In the genomic region with DNA sequence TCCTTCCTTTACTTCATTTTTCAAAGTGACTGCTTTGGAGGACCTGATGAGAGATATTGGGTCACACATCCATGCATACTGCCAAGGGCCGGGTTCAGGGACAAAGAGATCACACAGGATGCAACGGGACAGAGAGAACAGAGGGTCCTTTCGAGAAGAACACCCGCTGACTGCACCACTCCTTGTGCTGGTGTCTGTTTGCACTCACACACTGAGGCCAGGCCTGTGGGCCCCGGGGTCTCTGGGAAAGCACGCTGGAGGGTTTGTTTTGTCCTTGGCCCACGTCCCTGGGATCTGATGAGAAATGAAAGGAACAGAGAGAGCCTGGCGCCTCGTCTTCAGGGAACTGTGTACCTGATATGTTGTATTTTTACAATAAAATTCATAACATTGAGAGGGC, we compare ENCODE assay signal across 17 cellular contexts. TPM values are rescaled to one million over a fixed set of nuclear protein-coding genes. Genes with fewer than 3 reads are reported as not detected.
"Had no signal": no experiment of that assay in that cellular context is flagged by ENCODE, and none has a peak within 500 bp of the region (broad histone marks: within the 10 kb centered on the region; RNA-seq: fewer than 3 reads in every experiment).

No MANE protein-coding gene starts in this region.

- H3K27ac Mint-ChIP-seq: activated naive CD8-positive, alpha-beta T cell treated with anti-CD3 and anti-CD28 coated beads for 36 hours; effector memory CD8-positive, alpha-beta T cell; natural killer cell treated with Interleukin-12 subunit alpha and Interleukin-12 subunit beta and Interleukin-15 and Interleukin-18, amount 100 ng/mL, for 72 hours; stimulated activated naive B cell treated with anti-CD40 and anti-IgM and Interleukin-4, amounts not matched to agents 10 μg/mL and 1 μg/mL and 100 μg/mL, for 72 hours; T-helper 2 cell treated with Interferon-gamma antibody and Interleukin-4, amounts not matched to agents 5 μg/mL and 100 μg/mL, for 36 hours had no signal

- H3K36me3 ChIP-seq: heart left ventricle, spleen, tibial nerve, vagina had no signal

- H3K4me1 ChIP-seq: heart left ventricle, spleen had no signal

- H3K9me3 Mint-ChIP-seq: activated naive CD8-positive, alpha-beta T cell treated with anti-CD3 and anti-CD28 coated beads for 36 hours; effector memory CD8-positive, alpha-beta T cell; stimulated activated naive B cell treated with anti-CD40 and anti-IgM and Interleukin-4, amounts not matched to agents 10 μg/mL and 1 μg/mL and 100 μg/mL, for 72 hours; T-helper 2 cell treated with Interferon-gamma antibody and Interleukin-4, amounts not matched to agents 5 μg/mL and 100 μg/mL, for 36 hours had no signal

- ATAC-seq: effector memory CD8-positive, alpha-beta T cell; natural killer cell treated with Interleukin-12 subunit alpha and Interleukin-12 subunit beta and Interleukin-15 and Interleukin-18, amount 100 ng/mL, for 72 hours; stimulated activated naive B cell treated with anti-CD40 and anti-IgM and Interleukin-4, amounts not matched to agents 10 μg/mL and 1 μg/mL and 100 μg/mL, for 72 hours had no signal

- H3K4me3 ChIP-seq: heart left ventricle, spleen, tibial nerve, vagina had no signal

- H3K4me1 Mint-ChIP-seq: stimulated activated naive B cell treated with anti-CD40 and anti-IgM and Interleukin-4, amounts not matched to agents 10 μg/mL and 1 μg/mL and 100 μg/mL, for 72 hours had no signal

- H3K27me3 ChIP-seq: tibial nerve, vagina had no signal

- H3K9me3 ChIP-seq: heart left ventricle, spleen, tibial nerve, vagina had no signal

- DNase-seq: activated CD4-positive, alpha-beta T cell treated with anti-CD3 and anti-CD28 coated beads, Interleukin-2, amount 50 U/mL, for 4 hours; activated naive CD8-positive, alpha-beta T cell treated with anti-CD3 and anti-CD28 coated beads for 36 hours; amniotic stem cell; dermis blood vessel endothelial cell; effector memory CD8-positive, alpha-beta T cell; foreskin fibroblast; heart left ventricle; occipital lobe; spleen; stimulated activated naive B cell treated with anti-CD40 and anti-IgM and Interleukin-4, amounts not matched to agents 10 μg/mL and 1 μg/mL and 100 μg/mL, for 72 hours had no signal

- H3K36me3 Mint-ChIP-seq: activated naive CD8-positive, alpha-beta T cell treated with anti-CD3 and anti-CD28 coated beads for 36 hours; natural killer cell treated with Interleukin-12 subunit alpha and Interleukin-12 subunit beta and Interleukin-15 and Interleukin-18, amount 100 ng/mL, for 72 hours; stimulated activated naive B cell treated with anti-CD40 and anti-IgM and Interleukin-4, amounts not matched to agents 10 μg/mL and 1 μg/mL and 100 μg/mL, for 72 hours had no signal

- H3K4me3 Mint-ChIP-seq: activated naive CD8-positive, alpha-beta T cell treated with anti-CD3 and anti-CD28 coated beads for 36 hours; effector memory CD8-positive, alpha-beta T cell; natural killer cell treated with Interleukin-12 subunit alpha and Interleukin-12 subunit beta and Interleukin-15 and Interleukin-18, amount 100 ng/mL, for 72 hours; stimulated activated naive B cell treated with anti-CD40 and anti-IgM and Interleukin-4, amounts not matched to agents 10 μg/mL and 1 μg/mL and 100 μg/mL, for 72 hours; T-helper 2 cell treated with Interferon-gamma antibody and Interleukin-4, amounts not matched to agents 5 μg/mL and 100 μg/mL, for 36 hours had no signal

- H3K27ac ChIP-seq: heart left ventricle, spleen, vagina had no signal

RNA-seq across cellular contexts. Expression of a gene that starts 42.2 kb away (rescaled TPM):
- total RNA-seq: activated CD8-positive, alpha-beta memory T cell treated with anti-CD3 and anti-CD28 coated beads for 36 hours; activated naive CD8-positive, alpha-beta T cell treated with anti-CD3 and anti-CD28 coated beads for 36 hours; cardiac septum; dermis blood vessel endothelial cell; lower leg skin; natural killer cell treated with Interleukin-12 subunit alpha and Interleukin-12 subunit beta and Interleukin-15 and Interleukin-18, amount 100 ng/mL, for 72 hours; spleen; vagina had no signal
